In the genomic region with DNA sequence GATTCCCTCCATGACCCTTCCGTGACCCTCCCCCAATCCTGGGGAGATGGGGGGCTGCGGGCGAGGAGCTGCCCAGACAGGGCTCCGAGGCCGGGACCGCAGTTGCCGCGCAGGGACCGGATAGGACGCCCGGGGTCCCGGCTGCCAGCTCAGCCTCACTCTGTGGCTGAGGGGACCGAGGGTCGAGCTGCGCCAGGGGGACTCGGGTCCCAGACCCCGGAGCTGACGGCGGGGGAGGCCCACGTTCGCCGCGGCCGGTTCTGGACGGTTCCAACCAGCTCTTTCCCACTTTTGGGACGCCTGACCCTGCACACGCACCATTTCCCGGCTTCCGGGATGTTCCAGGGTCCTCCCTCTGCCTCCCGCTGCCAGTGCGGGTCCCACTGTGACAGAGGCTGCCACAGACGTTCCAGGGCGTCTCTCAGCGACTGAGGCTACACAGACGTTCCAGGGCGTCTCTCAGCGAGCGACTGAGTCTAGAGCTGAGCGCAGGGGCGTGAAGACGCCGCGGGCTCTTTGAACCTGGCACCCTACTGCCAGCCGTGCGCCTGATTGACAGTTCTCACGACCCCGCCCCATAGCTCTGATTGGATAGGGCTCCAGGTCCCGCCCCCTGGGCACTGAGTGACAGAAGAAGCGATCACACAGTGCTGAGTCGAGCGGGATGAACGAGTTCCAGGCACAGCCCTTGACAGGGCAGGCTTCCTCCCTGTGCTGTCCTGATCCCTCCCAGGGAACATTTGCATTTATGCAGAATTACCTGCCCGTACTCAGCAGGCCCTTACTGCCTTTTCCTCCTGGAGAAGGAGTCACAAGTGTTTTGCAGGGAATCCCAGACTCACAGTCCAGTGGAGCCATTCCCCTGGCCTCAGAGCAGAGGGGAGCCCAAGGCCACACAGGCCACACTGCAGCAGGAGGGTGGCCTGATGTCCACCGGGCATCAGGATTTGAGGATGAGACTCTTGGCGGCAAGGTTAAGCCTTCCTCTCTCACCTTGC, we compare ENCODE assay signal across 8 cellular contexts. TPM values are rescaled to one million over a fixed set of nuclear protein-coding genes. Genes with fewer than 3 reads are reported as not detected.
DNase-seq lines count a peak whose midpoint lies in the region; ATAC-seq and FAIRE-seq lines count a peak whose summit lies in the region.

A gene (minus strand): TSS at position 472 of the 998 bp plus-strand sequence. CDS start 151 bp downstream, at position 321.

- peak within 1 kb of the TSS; percentile 87 for H2AFZ ChIP-seq in mesenchymal stem cell (ENCODE audit: low read depth, low read length)

- 0 out of 22 replicates have a peak, but pooled peaks cover 0 to under 1% (median 0%) of the 10 kb centered on the region in 11 experiments for H3K36me3 ChIP-seq in BLaER1 treated with 17β-estradiol and CSF1 and Interleukin-3, amounts not matched to agents 10 nM and 100 nM
- H3K36me3 ChIP-seq in endocrine pancreas (ENCODE audit: control insufficient read depth, insufficient read depth, low read length), result no peaks in the 10 kb centered on the region
- peaks cover 0 to 4% of the 10 kb centered on the region in 2 experiments for H3K36me3 ChIP-seq in mesenchymal stem cell (ENCODE audit: control insufficient read depth in 1 of 2, insufficient read depth in 2 of 2, low read depth in 1 of 2, low read length in 2 of 2)

- peak within 1 kb of the TSS in 1 of 2 experiments; percentile 49 for H3K14ac ChIP-seq in mesenchymal stem cell (ENCODE audit: low read length in 2 of 2)

- DNase-seq in GM19239 (ENCODE audit: insufficient read length, low spot score) (peak; percentile 81), NCI-H82 (lab: John Stamatoyannopoulos, UW) (peak; percentile 95), mesenchymal stem cell (peak; percentile 91)
- peak; percentile 96 for DNase-seq in activated CD8-positive, alpha-beta memory T cell treated with anti-CD3 and anti-CD28 coated beads, Interleukin-2, amount 50 U/mL, for 1 hour (ENCODE audit: extremely low read depth)
- DNase-seq in stimulated activated CD8-positive, alpha-beta memory T cell treated with anti-CD3 and anti-CD28 coated beads, Interleukin-12 subunit alpha, Interleukin-12 subunit beta, amount 100 ng/mL, for 1 hour (ENCODE audit: low read depth), result peak; percentile 96

- no peak within 1 kb of the TSS for H2BK5ac ChIP-seq in mesenchymal stem cell (ENCODE audit: low read depth, low read length, poor library complexity, severe bottlenecking)

- no peak within 1 kb of the TSS for H2BK12ac ChIP-seq in mesenchymal stem cell (ENCODE audit: low read length in 2 of 2)

- peak; percentile 98 for FAIRE-seq in GM19239 (lab: Jason Lieb, UNC)

- peak; percentile 92 for ATAC-seq in HG03442 (IDR thresholded peaks at IDR 0.05; ENCODE audit: unreplicated experiment)

- H4K91ac ChIP-seq in mesenchymal stem cell (ENCODE audit: low read length), result no peak within 1 kb of the TSS

- H3K4me1 ChIP-seq in BLaER1 treated with 17β-estradiol and CSF1 and Interleukin-3, amounts not matched to agents 10 nM and 100 nM, result peaks cover 15 to 26% (median 23%) of the 10 kb centered on the region in 10 experiments
- H3K4me1 ChIP-seq in endocrine pancreas (ENCODE audit: control insufficient read depth, insufficient read depth, low read length) (no peaks in the 10 kb centered on the region), mesenchymal stem cell (ENCODE audit: control insufficient read depth, insufficient read depth, low read depth, low read length) (peaks cover 2% of the 10 kb centered on the region)

- H3K4me3 ChIP-seq in BLaER1 treated with 17β-estradiol and CSF1 and Interleukin-3, amounts not matched to agents 10 nM and 100 nM, result peak within 1 kb of the TSS; percentile 76 to 97 (median 81)
- H3K4me3 ChIP-seq in endocrine pancreas (ENCODE audit: control insufficient read depth, insufficient read depth, low read length) (peak within 1 kb of the TSS; percentile 86), mesenchymal stem cell (ENCODE audit: insufficient read depth in 1 of 2, low read depth in 1 of 2, low read length in 2 of 2) (peak within 1 kb of the TSS; percentile 61 to 83)

- no peaks in the 10 kb centered on the region for H4K20me1 ChIP-seq in BLaER1 treated with 17β-estradiol and CSF1 and Interleukin-3, amounts not matched to agents 10 nM and 100 nM

- H2BK120ac ChIP-seq in mesenchymal stem cell (ENCODE audit: low read depth, low read length), result peak within 1 kb of the TSS; percentile 81

- H3K9ac ChIP-seq in BLaER1 treated with 17β-estradiol and CSF1 and Interleukin-3, amounts not matched to agents 10 nM and 100 nM, result peak within 1 kb of the TSS; percentile 72 to 88 (median 85)
- H3K9ac ChIP-seq in endocrine pancreas (ENCODE audit: control insufficient read depth, insufficient read depth, low read length) (peak within 1 kb of the TSS; percentile 91), mesenchymal stem cell (ENCODE audit: low read length) (peak within 1 kb of the TSS; percentile 91)

- peak within 1 kb of the TSS; percentile 33 for H4K8ac ChIP-seq in mesenchymal stem cell (ENCODE audit: low read length)

- peak within 1 kb of the TSS in 1 of 2 experiments; percentile 20 for H3K4ac ChIP-seq in mesenchymal stem cell (ENCODE audit: low read depth in 1 of 2, low read length in 2 of 2)

- peaks cover 3 to 44% (median 13%) of the 10 kb centered on the region in 11 experiments; a peak in 17 of 22 replicates for H3K9me3 ChIP-seq in BLaER1 treated with 17β-estradiol and CSF1 and Interleukin-3, amounts not matched to agents 10 nM and 100 nM (replicated peaks in 1 of 11)
- H3K9me3 ChIP-seq in endocrine pancreas (ENCODE audit: control insufficient read depth, low read length) (no peaks in the 10 kb centered on the region), mesenchymal stem cell (ENCODE audit: control insufficient read depth, low read length) (no peaks in the 10 kb centered on the region)

- peak within 1 kb of the TSS; percentile 78 to 79 for H3K18ac ChIP-seq in mesenchymal stem cell (ENCODE audit: low read depth in 1 of 2, low read length in 2 of 2)

- H3K79me1 ChIP-seq in mesenchymal stem cell (replicated peaks; ENCODE audit: low read length, poor library complexity, severe bottlenecking), result no peaks in the 10 kb centered on the region

- peak within 1 kb of the TSS in 1 of 2 experiments; percentile 77 for H3K23ac ChIP-seq in mesenchymal stem cell (ENCODE audit: low read length in 2 of 2)

- no peak within 1 kb of the TSS for H2BK15ac ChIP-seq in mesenchymal stem cell (ENCODE audit: low read depth, poor library complexity, severe bottlenecking)

- peak within 1 kb of the TSS; percentile 63 to 85 (median 76) for H3K27ac ChIP-seq in BLaER1 treated with 17β-estradiol and CSF1 and Interleukin-3, amounts not matched to agents 10 nM and 100 nM
- no peak within 1 kb of the TSS for H3K27ac ChIP-seq in mesenchymal stem cell (ENCODE audit: low read length, poor library complexity, severe bottlenecking)

- H3K27me3 ChIP-seq in BLaER1 treated with 17β-estradiol and CSF1 and Interleukin-3, amounts not matched to agents 10 nM and 100 nM, result no peaks in the 10 kb centered on the region
- H3K27me3 ChIP-seq in endocrine pancreas (ENCODE audit: control insufficient read depth, insufficient read depth, low read length) (no peaks in the 10 kb centered on the region), mesenchymal stem cell (ENCODE audit: control insufficient read depth in 1 of 2, insufficient read depth in 1 of 2, low read length in 2 of 2) (no peaks in the 10 kb centered on the region)

- H3K4me2 ChIP-seq in BLaER1 treated with 17β-estradiol and CSF1 and Interleukin-3, amounts not matched to agents 10 nM and 100 nM, result peak within 1 kb of the TSS; percentile 85 to 99 (median 95)
- peak within 1 kb of the TSS; percentile 73 for H3K4me2 ChIP-seq in mesenchymal stem cell (ENCODE audit: low read length, poor library complexity, severe bottlenecking)

- H2AK5ac ChIP-seq in mesenchymal stem cell (ENCODE audit: low read length, severe bottlenecking), result no peak within 1 kb of the TSS

- 3% methylated on average over 52 of the region's 55 CpGs for WGBS in mesenchymal stem cell

RNA-seq across cellular contexts. Expression of the gene that starts here (rescaled TPM):
- 0.86 TPM for polyA plus RNA-seq in mesenchymal stem cell (2013, experiment 1 of 2)
- 0.95 TPM for polyA plus RNA-seq in mesenchymal stem cell (2013, experiment 2 of 2)
